In the genomic region with DNA sequence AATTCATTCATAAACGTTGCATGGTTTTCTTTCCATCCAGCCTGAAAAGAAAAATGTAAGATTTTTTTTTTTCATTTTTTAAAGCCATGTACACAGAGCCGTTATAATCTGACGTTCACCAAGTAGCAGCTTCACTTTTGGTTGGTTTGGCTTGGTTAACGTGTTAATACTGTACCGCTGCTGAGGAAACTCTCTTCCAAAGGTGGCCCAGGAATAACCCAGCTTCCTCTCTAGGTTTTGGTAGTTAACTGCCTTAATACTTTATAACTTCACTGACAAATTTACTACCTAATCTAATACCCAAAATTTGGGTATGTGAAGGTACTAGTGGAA, we compare ENCODE assay signal across 9 cellular contexts. TPM values are rescaled to one million over a fixed set of nuclear protein-coding genes. Genes with fewer than 3 reads are reported as not detected.
A peak's percentile ranks its signal among the peaks of the same experiment; 100 is the strongest.
DNase-seq lines count a peak whose midpoint lies in the region; ATAC-seq, FAIRE-seq and TF ChIP-seq lines count a peak whose summit lies in the region.
"Had no signal": no experiment of that assay in that cellular context is flagged by ENCODE, and none has a peak within 500 bp of the region (broad histone marks: within the 10 kb centered on the region; RNA-seq: fewer than 3 reads in every experiment).

No MANE protein-coding gene starts in this region.

- H3K4me1 ChIP-seq in keratinocyte (ENCODE audit: control insufficient read depth, extremely low read depth, insufficient read depth, low read length): peaks cover 11% of the 10 kb centered on the region

- H3K4me3 ChIP-seq in keratinocyte (ENCODE audit: control insufficient read depth in 2 of 3, extremely low read depth in 1 of 3, insufficient read depth in 2 of 3, low read depth in 1 of 3, low read length in 3 of 3): peak overlapping the region; percentile 74 to 88 (median 84)

- no peak for TF ChIP-seq CTCF in keratinocyte (optimal IDR thresholded peaks at IDR 0.05 in 1 of 3, IDR thresholded peaks at IDR 0.05 in 1 of 3, conservative IDR thresholded peaks at IDR 0.05 in 1 of 3; ENCODE audit: extremely low read depth in 1 of 3, insufficient read depth in 2 of 3, low read length in 3 of 3)

- H3K9me3 ChIP-seq in keratinocyte (ENCODE audit: control insufficient read depth, low read depth, low read length): no peaks in the 10 kb centered on the region

- peak overlapping the region; percentile 77 for H2AFZ ChIP-seq in keratinocyte (ENCODE audit: control insufficient read depth, low read length)

- H3K4me3 Mint-ChIP-seq in activated naive CD8-positive, alpha-beta T cell treated with anti-CD3 and anti-CD28 coated beads, Interleukin-2, amount 10 ng/mL, durations not matched to agents 7 days and 5 days: peak overlapping the region; percentile 92

- H3K4me2 ChIP-seq in keratinocyte (ENCODE audit: control insufficient read depth, extremely low read depth, insufficient read depth, low read depth, low read length): peak overlapping the region; percentile 98

- dilution Hi-C loops in keratinocyte (cut with MboI; ENCODE audit: extremely low pct_ligation_motif_present, low sequenced_read_pairs): no loop called here

- FAIRE-seq in keratinocyte (lab: Jason Lieb, UNC): peak; percentile 46
- FAIRE-seq: A204.1 had no signal

- peaks cover 2% of the 10 kb centered on the region for H3K9me3 Mint-ChIP-seq in activated naive CD8-positive, alpha-beta T cell treated with anti-CD3 and anti-CD28 coated beads, Interleukin-2, amount 10 ng/mL, durations not matched to agents 7 days and 5 days

- no peaks in the 10 kb centered on the region for H3K9me1 ChIP-seq in keratinocyte (ENCODE audit: control insufficient read depth, extremely low read depth, insufficient read depth, low read length)

- POLR2A ChIA-PET in activated naive CD8-positive, alpha-beta T cell treated with anti-CD3 and anti-CD28 coated beads, Interleukin-2, amount 10 ng/mL, durations not matched to agents 7 days and 5 days (lab: Charles Lee): interaction anchor here (0.7 to 4.5 kb wide), 8 partner anchors 11 to 352 kb away, joined by 3 to 73 read pairs (median 6); partner anchors contain the start of genes DHRS12 and WDFY2
- POLR2A ChIA-PET in HEK293T (lab: Yijun Ruan, JAX): interaction anchor here (0.8 kb wide), 1 partner anchor 31 kb away, joined by 3 read pairs; no protein-coding TSS in a partner anchor

- peak overlapping the region; percentile 95 for H3K27ac Mint-ChIP-seq in activated naive CD8-positive, alpha-beta T cell treated with anti-CD3 and anti-CD28 coated beads, Interleukin-2, amount 10 ng/mL, durations not matched to agents 7 days and 5 days

- no peaks in the 10 kb centered on the region for H4K20me1 ChIP-seq in keratinocyte (ENCODE audit: control insufficient read depth, extremely low read depth, insufficient read depth, low read length)

- H3K27ac ChIP-seq in keratinocyte (ENCODE audit: control insufficient read depth, insufficient read depth, low read length): peak overlapping the region; percentile 86

- H3K4me1 Mint-ChIP-seq in activated naive CD8-positive, alpha-beta T cell treated with anti-CD3 and anti-CD28 coated beads, Interleukin-2, amount 10 ng/mL, durations not matched to agents 7 days and 5 days: peaks cover 30% of the 10 kb centered on the region

- ATAC-seq in activated naive CD8-positive, alpha-beta T cell treated with anti-CD3 and anti-CD28 coated beads, Interleukin-2, amount 10 ng/mL, durations not matched to agents 7 days and 5 days (ENCODE audit: low read depth): no peak

- H3K9ac ChIP-seq in keratinocyte (ENCODE audit: control insufficient read depth, extremely low read depth, insufficient read depth, low read length): peak overlapping the region; percentile 92

- no peaks in the 10 kb centered on the region for H3K27me3 ChIP-seq in keratinocyte (ENCODE audit: control insufficient read depth, extremely low read depth, insufficient read depth, low read length)

- H3K36me3 ChIP-seq in keratinocyte (ENCODE audit: control insufficient read depth in 2 of 2, extremely low read depth in 1 of 2, insufficient read depth in 2 of 2, low read length in 2 of 2): peaks cover 12 to 14% of the 10 kb centered on the region in 2 experiments

- peaks cover 36% of the 10 kb centered on the region for H3K36me3 Mint-ChIP-seq in activated naive CD8-positive, alpha-beta T cell treated with anti-CD3 and anti-CD28 coated beads, Interleukin-2, amount 10 ng/mL, durations not matched to agents 7 days and 5 days

- H3K79me2 ChIP-seq in keratinocyte (ENCODE audit: control insufficient read depth, insufficient read depth, low read length): peaks cover 21% of the 10 kb centered on the region

- DNase-seq in SIG-M5 treated with dmso at 0.1 percent for 504 hours (lab: John Stamatoyannopoulos, UW; ENCODE audit: unreplicated experiment) (peak; percentile 49), SIG-M5 (lab: John Stamatoyannopoulos, UW) (no peak), keratinocyte (ENCODE audit: low read depth, low spot score) (no peak), stromal cell of bone marrow (ENCODE audit: low read depth) (peak; percentile 2), HEK293T (ENCODE audit: extremely low spot score) (no peak), activated gamma-delta T cell (lab: John Stamatoyannopoulos, UW) (no peak), HCEC 1CT (no peak)
- DNase-seq in activated naive CD8-positive, alpha-beta T cell treated with anti-CD3 and anti-CD28 coated beads, Interleukin-2, amount 10 ng/mL, durations not matched to agents 7 days and 5 days: no peak

- H3K27me3 Mint-ChIP-seq in activated naive CD8-positive, alpha-beta T cell treated with anti-CD3 and anti-CD28 coated beads, Interleukin-2, amount 10 ng/mL, durations not matched to agents 7 days and 5 days: no peaks in the 10 kb centered on the region

- CTCF ChIA-PET in HEK293T (lab: Yijun Ruan, JAX): no interaction called here

TF ChIP-seq in HEK293T, 16 proteins besides CTCF, POLR2A, EP300 and RAD21:
- TF ChIP-seq CTBP1 (IDR thresholded peaks at IDR 0.05; ENCODE audit: borderline replicate concordance) (no peak), FOXA1 (IDR thresholded peaks at IDR 0.05) (no peak), BHLHE40 (IDR thresholded peaks at IDR 0.05; ENCODE audit: borderline replicate concordance) (no peak), ELF4 (IDR thresholded peaks at IDR 0.05) (no peak), ARNT (IDR thresholded peaks at IDR 0.05) (no peak), SUZ12 (IDR thresholded peaks at IDR 0.05) (no peak), TARDBP (IDR thresholded peaks at IDR 0.05) (no peak), PKNOX1 (IDR thresholded peaks at IDR 0.05) (no peak), LEF1 (IDR thresholded peaks at IDR 0.05; ENCODE audit: borderline replicate concordance) (no peak), ZNF384 (IDR thresholded peaks at IDR 0.05) (no peak), NFRKB (IDR thresholded peaks at IDR 0.05) (no peak)

RNA-seq across cellular contexts. Expression of gene INTS6, which starts 1.7 kb away (rescaled TPM):
- total RNA-seq in activated naive CD8-positive, alpha-beta T cell treated with anti-CD3 and anti-CD28 coated beads, Interleukin-2, amount 10 ng/mL, durations not matched to agents 7 days and 5 days: 10 to 100 TPM; 45.5 to 49.7 TPM
- 17.8 to 44.2 TPM (median 36.0 TPM) in 3 replicates for polyA plus RNA-seq in keratinocyte
- 97.6 TPM for polyA plus RNA-seq in keratinocyte (2011; ENCODE audit: low read depth)
- 17.0 and 64.7 TPM in 2 replicates for polyA plus RNA-seq in keratinocyte (2011; cell fraction: cytosol; rRNA removed)
- polyA plus RNA-seq in keratinocyte (2011; cell fraction: nucleus; rRNA removed): 62.8 and 67.5 TPM in 2 replicates
- polyA plus RNA-seq in keratinocyte (2012; ENCODE audit: low replicate concordance): 16.8 and 33.2 TPM in 2 replicates
- 28.4 to 171 TPM (median 142 TPM) in 3 replicates for polyA minus RNA-seq in keratinocyte
- 30.3 TPM for polyA minus RNA-seq in keratinocyte (2011; cell fraction: cytosol; rRNA and poly(A)+ RNA removed)
- polyA minus RNA-seq in keratinocyte (2011; cell fraction: nucleus; rRNA and poly(A)+ RNA removed): 79.8 and 174 TPM in 2 replicates

Comparison
In these comparisons a context has a peak if more than half of its experiments do, and no peak if none do; other contexts are left out.
1. DNase-seq: peak in SIG-M5 treated with dmso at 0.1 percent for 504 hours (single experiment) and stromal cell of bone marrow (single experiment); none in SIG-M5 (single experiment), activated naive CD8-positive, alpha-beta T cell treated with anti-CD3 and anti-CD28 coated beads, Interleukin-2, amount 10 ng/mL, durations not matched to agents 7 days and 5 days (single experiment), keratinocyte (single experiment), HEK293T (single experiment), activated gamma-delta T cell (single experiment) and HCEC 1CT (single experiment).